In genomic region chr10:37857287-37858211, GRCh38 we compare ENCODE assay signal across 8 cellular contexts. TPM values are rescaled to one million over a fixed set of nuclear protein-coding genes. Genes with fewer than 3 reads are reported as not detected.
DNase-seq lines count a peak whose midpoint lies in the region; ATAC-seq and TF ChIP-seq lines count a peak whose summit lies in the region.

ZNF248 (minus strand) TSS chr10:37857610; CDS start chr10:37856310, 1,300 bp downstream.

- peak within 1 kb of the TSS; percentile 87 for H3K4me3 Mint-ChIP-seq in activated CD4-positive, alpha-beta T cell treated with anti-CD3 and anti-CD28 coated beads, Interleukin-2, amount 10 ng/mL, durations not matched to agents 7 days and 5 days

- peaks cover 29% of the 10 kb centered on the region for H3K4me1 Mint-ChIP-seq in activated CD4-positive, alpha-beta T cell treated with anti-CD3 and anti-CD28 coated beads, Interleukin-2, amount 10 ng/mL, durations not matched to agents 7 days and 5 days

- peak within 1 kb of the TSS; percentile 86 to 99 (median 92) for H3K9ac ChIP-seq in BLaER1 treated with 17β-estradiol and CSF1 and Interleukin-3, amounts not matched to agents 10 nM and 100 nM
- peak within 1 kb of the TSS; percentile 67 to 95 for H3K9ac ChIP-seq in liver (ENCODE audit: low read depth in 1 of 2, low read length in 2 of 2)

- peak; percentile 78 to 94 for DNase-seq in NCI-H526 (lab: John Stamatoyannopoulos, UW)
- DNase-seq in activated CD4-positive, alpha-beta T cell treated with anti-CD3 and anti-CD28 coated beads, Interleukin-2, amount 10 ng/mL, durations not matched to agents 7 days and 5 days = peak; percentile 95
- DNase-seq in cortex of kidney (lab: John Stamatoyannopoulos, UW) = peak; percentile 58
- DNase-seq in stimulated activated CD4-positive, alpha-beta T cell treated with anti-CD3 and anti-CD28 coated beads, Interleukin-4, amount 100 ng/mL, for 48 hours (ENCODE audit: low read depth in 2 of 2) = peak; percentile 88 to 89

- H3K27me3 Mint-ChIP-seq in activated CD4-positive, alpha-beta T cell treated with anti-CD3 and anti-CD28 coated beads, Interleukin-2, amount 10 ng/mL, durations not matched to agents 7 days and 5 days = no peaks in the 10 kb centered on the region

- CTCF ChIA-PET in activated CD4-positive, alpha-beta T cell treated with anti-CD3 and anti-CD28 coated beads, Interleukin-2, amount 10 ng/mL, durations not matched to agents 7 days and 5 days (lab: Charles Lee) = interaction anchor here (1.8 kb wide), 1 partner anchor 22 kb away, joined by 6 read pairs; no protein-coding TSS in a partner anchor

- no peaks in the 10 kb centered on the region for H4K20me1 ChIP-seq in BLaER1 treated with 17β-estradiol and CSF1 and Interleukin-3, amounts not matched to agents 10 nM and 100 nM

- under 1% methylated on average over 81 of the region's 81 CpGs for WGBS in liver

- H3K27ac ChIP-seq in BLaER1 treated with 17β-estradiol and CSF1 and Interleukin-3, amounts not matched to agents 10 nM and 100 nM = peak within 1 kb of the TSS; percentile 82 to 99 (median 92)
- H3K27ac ChIP-seq in liver (ENCODE audit: low read depth in 1 of 2, low read length in 2 of 2) = peak within 1 kb of the TSS; percentile 88 to 100

- no peak for TF ChIP-seq CTCF in liver (IDR thresholded peaks at IDR 0.05; ENCODE audit: low read depth, low read length, missing input control)

- H3K4me2 ChIP-seq in BLaER1 treated with 17β-estradiol and CSF1 and Interleukin-3, amounts not matched to agents 10 nM and 100 nM = peak within 1 kb of the TSS; percentile 74 to 90 (median 85)

- H3K4me3 ChIP-seq in BLaER1 treated with 17β-estradiol and CSF1 and Interleukin-3, amounts not matched to agents 10 nM and 100 nM = peak within 1 kb of the TSS; percentile 78 to 95 (median 84)
- H3K4me3 ChIP-seq in liver (ENCODE audit: low read depth in 1 of 3, low read length in 3 of 3) = peak within 1 kb of the TSS; percentile 61 to 95 (median 68)

- H3K36me3 ChIP-seq in BLaER1 treated with 17β-estradiol and CSF1 and Interleukin-3, amounts not matched to agents 10 nM and 100 nM = peaks cover 0 to 22% (median 13%) of the 10 kb centered on the region in 11 experiments; a peak in 21 of 22 replicates
- H3K36me3 ChIP-seq in liver (ENCODE audit: control insufficient read depth in 4 of 4, insufficient read depth in 3 of 4, low read depth in 1 of 4, low read length in 3 of 4) = peaks cover 0 to 1% (median 0%) of the 10 kb centered on the region in 4 donors

- H3K36me3 Mint-ChIP-seq in activated CD4-positive, alpha-beta T cell treated with anti-CD3 and anti-CD28 coated beads, Interleukin-2, amount 10 ng/mL, durations not matched to agents 7 days and 5 days (ENCODE audit: low read depth) = peaks cover 16% of the 10 kb centered on the region

- no peaks in the 10 kb centered on the region for H3K9me3 Mint-ChIP-seq in activated CD4-positive, alpha-beta T cell treated with anti-CD3 and anti-CD28 coated beads, Interleukin-2, amount 10 ng/mL, durations not matched to agents 7 days and 5 days

- peaks cover 17 to 36% (median 26%) of the 10 kb centered on the region in 10 experiments for H3K4me1 ChIP-seq in BLaER1 treated with 17β-estradiol and CSF1 and Interleukin-3, amounts not matched to agents 10 nM and 100 nM
- H3K4me1 ChIP-seq in liver (ENCODE audit: control insufficient read depth in 4 of 4, insufficient read depth in 4 of 4, low read length in 3 of 4) = peaks cover 0 to 21% (median 17%) of the 10 kb centered on the region in 4 donors

- H3K27me3 ChIP-seq in BLaER1 treated with 17β-estradiol and CSF1 and Interleukin-3, amounts not matched to agents 10 nM and 100 nM = no peaks in the 10 kb centered on the region
- no peaks in the 10 kb centered on the region for H3K27me3 ChIP-seq in liver (ENCODE audit: control insufficient read depth in 4 of 4, insufficient read depth in 4 of 4, low read length in 3 of 4)

- H3K27ac Mint-ChIP-seq in activated CD4-positive, alpha-beta T cell treated with anti-CD3 and anti-CD28 coated beads, Interleukin-2, amount 10 ng/mL, durations not matched to agents 7 days and 5 days = peak within 1 kb of the TSS; percentile 94

- ATAC-seq in GM19328 (IDR thresholded peaks at IDR 0.05; ENCODE audit: unreplicated experiment) = peak; percentile 94
- ATAC-seq in HG03469 (IDR thresholded peaks at IDR 0.05; ENCODE audit: unreplicated experiment) = peak; percentile 91

- H3K9me3 ChIP-seq in BLaER1 treated with 17β-estradiol and CSF1 and Interleukin-3, amounts not matched to agents 10 nM and 100 nM (replicated peaks in 1 of 11) = peaks cover 0 to 24% (median 20%) of the 10 kb centered on the region in 11 experiments; a peak in 16 of 22 replicates
- peaks cover 0 to 3% (median under 1%) of the 10 kb centered on the region in 4 donors for H3K9me3 ChIP-seq in liver (ENCODE audit: control insufficient read depth in 4 of 4, low read length in 3 of 4)

- TF ChIP-seq RAD21 in liver (IDR thresholded peaks at IDR 0.05) = peak in 1 of 2 donors; percentile 11

- POLR2A ChIA-PET in activated CD4-positive, alpha-beta T cell treated with anti-CD3 and anti-CD28 coated beads, Interleukin-2, amount 10 ng/mL, durations not matched to agents 7 days and 5 days (lab: Charles Lee) = no interaction called here

TF ChIP-seq in liver, 16 proteins besides CTCF, POLR2A, EP300 and RAD21:
- peak; percentile 44 for TF ChIP-seq SP1 (IDR thresholded peaks at IDR 0.05)
- peak; percentile 10 to 23 for TF ChIP-seq RXRA (IDR thresholded peaks at IDR 0.05)
- TF ChIP-seq TAF1 (conservative IDR thresholded peaks at IDR 0.05) = peak; percentile 92
- TF ChIP-seq FOXA1 (IDR thresholded peaks at IDR 0.05) = no peak
- TF ChIP-seq GABPA (IDR thresholded peaks at IDR 0.05 in 1 of 2, conservative IDR thresholded peaks at IDR 0.05 in 1 of 2) = no peak
- peak in 1 of 2 donors; percentile 53 for TF ChIP-seq EGR1 (IDR thresholded peaks at IDR 0.05; ENCODE audit: low read depth in 2 of 2)
- TF ChIP-seq ZBTB33 (IDR thresholded peaks at IDR 0.05) = peak; percentile 33
- no peak for TF ChIP-seq JUND (IDR thresholded peaks at IDR 0.05)
- TF ChIP-seq REST (IDR thresholded peaks at IDR 0.05) = peak; percentile 72
- TF ChIP-seq HNF4A (conservative IDR thresholded peaks at IDR 0.05) = peak in 1 of 2 donors; percentile 26
- TF ChIP-seq NR2F2 (IDR thresholded peaks at IDR 0.05) = no peak
- TF ChIP-seq FOXA2 (IDR thresholded peaks at IDR 0.05) = no peak
- TF ChIP-seq, protein P1, sequence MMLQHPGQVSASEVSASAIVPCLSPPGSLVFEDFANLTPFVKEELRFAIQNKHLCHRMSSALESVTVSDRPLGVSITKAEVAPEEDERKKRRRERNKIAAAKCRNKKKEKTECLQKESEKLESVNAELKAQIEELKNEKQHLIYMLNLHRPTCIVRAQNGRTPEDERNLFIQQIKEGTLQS (IDR thresholded peaks at IDR 0.05) = no peak
- TF ChIP-seq YY1 (IDR thresholded peaks at IDR 0.05) = peak; percentile 73
- no peak for TF ChIP-seq HNF4G (IDR thresholded peaks at IDR 0.05)
- TF ChIP-seq, protein P2, sequence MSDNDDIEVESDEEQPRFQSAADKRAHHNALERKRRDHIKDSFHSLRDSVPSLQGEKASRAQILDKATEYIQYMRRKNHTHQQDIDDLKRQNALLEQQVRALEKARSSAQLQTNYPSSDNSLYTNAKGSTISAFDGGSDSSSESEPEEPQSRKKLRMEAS (IDR thresholded peaks at IDR 0.05) = peak; percentile 80

RNA-seq across cellular contexts. Expression of gene ZNF248, which starts in this region (rescaled TPM):
- 1 to 10 TPM; 9.0 to 9.2 TPM for total RNA-seq in activated CD4-positive, alpha-beta T cell treated with anti-CD3 and anti-CD28 coated beads, Interleukin-2, amount 10 ng/mL, durations not matched to agents 7 days and 5 days
- total RNA-seq in liver = 1 to 10 TPM; 5.5 to 7.9 TPM
- polyA plus RNA-seq in liver = 1 to 10 TPM; 1.8 to 3.2 TPM

Comparison
In these comparisons a context has a peak if more than half of its experiments do, and no peak if none do; other contexts are left out.
1. Peak in every context shown above with its lines: DNase-seq, ATAC-seq, H3K4me3 ChIP-seq and H3K27ac ChIP-seq.